In the genomic region with DNA sequence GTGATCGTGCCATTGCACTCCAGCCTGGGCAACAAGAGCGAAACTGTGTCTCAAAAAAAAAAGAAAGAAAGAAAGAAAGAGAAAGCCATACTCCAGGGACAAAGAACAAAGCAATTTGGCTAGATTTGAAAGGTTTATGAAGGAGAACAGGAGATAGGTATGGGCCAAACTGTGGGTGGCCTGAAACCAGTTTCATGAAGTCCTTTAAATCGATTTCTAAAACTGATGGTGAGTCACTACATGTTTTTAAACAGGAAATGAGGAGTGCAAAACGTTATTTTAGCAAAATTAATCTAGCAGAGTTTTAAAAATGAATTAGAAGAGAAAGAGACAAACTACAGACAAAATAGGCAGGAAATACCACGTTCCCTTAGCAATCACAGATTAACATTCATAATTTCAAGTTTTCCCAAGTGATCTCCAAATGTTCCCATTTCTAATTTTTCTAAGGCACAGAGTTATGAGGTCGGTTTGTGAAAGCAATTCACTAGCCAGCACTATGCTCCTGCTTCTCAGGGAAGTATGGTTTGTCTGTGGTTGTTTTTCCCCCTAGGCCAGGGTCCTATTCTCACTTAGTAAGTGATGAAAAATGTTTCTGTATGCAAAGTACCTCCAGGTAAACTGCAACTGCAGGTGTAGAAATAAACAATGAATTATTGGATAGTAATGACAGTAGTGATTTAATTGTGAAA, we compare ENCODE assay signal across 13 cellular contexts.
DNase-seq lines count a peak whose midpoint lies in the region; ATAC-seq, FAIRE-seq and TF ChIP-seq lines count a peak whose summit lies in the region.
"Had no signal": no experiment of that assay in that cellular context is flagged by ENCODE, and none has a peak within 500 bp of the region (broad histone marks: within the 10 kb centered on the region; RNA-seq: fewer than 3 reads in every experiment).

No MANE protein-coding gene starts in this region.

- DNase-seq in CD4-positive, CD25-positive, alpha-beta regulatory T cell: peak in 1 of 3 donors; percentile 44
- DNase-seq in WTC11 (ENCODE audit: low spot score): no peak
- DNase-seq in keratinocyte (ENCODE audit: low read depth, low spot score): no peak
- no peak for DNase-seq in aorta
- no peak for DNase-seq in SHP77 treated with DMSO at 0.1 percent for 48 hours (lab: John Stamatoyannopoulos, UW)
- DNase-seq in DMS53 (lab: John Stamatoyannopoulos, UW): no peak
- DNase-seq: CD8-positive, alpha-beta T cell; NCI-H226; spleen; stimulated activated CD8-positive, alpha-beta memory T cell treated with anti-CD3 and anti-CD28 coated beads, Interleukin-4, amount 100 ng/mL, for 48 hours had no signal

- H3K4me3 ChIP-seq in CD4-positive, CD25-positive, alpha-beta regulatory T cell (ENCODE audit: low read depth, low read length): peak overlapping the region; percentile 0
- no peak overlapping the region for H3K4me3 ChIP-seq in keratinocyte (ENCODE audit: control insufficient read depth in 2 of 3, extremely low read depth in 1 of 3, insufficient read depth in 2 of 3, low read depth in 1 of 3, low read length in 3 of 3)
- no peak overlapping the region for H3K4me3 ChIP-seq in aorta (ENCODE audit: low read length in 2 of 2)
- H3K4me3 ChIP-seq: spleen had no signal

- WGBS in aorta, 2 donors: 39 to 42% methylated on average over 6 of the region's 6 CpGs

- H3K9ac ChIP-seq in keratinocyte (ENCODE audit: control insufficient read depth, extremely low read depth, insufficient read depth, low read length): peak overlapping the region; percentile 12

- H3K27ac ChIP-seq in CD4-positive, CD25-positive, alpha-beta regulatory T cell (ENCODE audit: insufficient read depth, low read length, poor library complexity, severe bottlenecking): no peak overlapping the region
- peak overlapping the region; percentile 62 for H3K27ac ChIP-seq in keratinocyte (ENCODE audit: control insufficient read depth, insufficient read depth, low read length)
- H3K27ac ChIP-seq in aorta (ENCODE audit: low read depth in 1 of 2, low read length in 2 of 2): no peak overlapping the region
- H3K27ac ChIP-seq: spleen had no signal

- H3K9me3 Mint-ChIP-seq in CD4-positive, CD25-positive, alpha-beta regulatory T cell: no peaks in the 10 kb centered on the region
- no peaks in the 10 kb centered on the region for H3K9me3 Mint-ChIP-seq in WTC11
- H3K9me3 Mint-ChIP-seq: CD8-positive, alpha-beta T cell; nephron had no signal

- H3K36me3 ChIP-seq in CD4-positive, CD25-positive, alpha-beta regulatory T cell (ENCODE audit: control insufficient read depth, insufficient read depth, low read length): no peaks in the 10 kb centered on the region
- H3K36me3 ChIP-seq in keratinocyte (ENCODE audit: control insufficient read depth in 2 of 2, extremely low read depth in 1 of 2, insufficient read depth in 2 of 2, low read length in 2 of 2): no peaks in the 10 kb centered on the region
- no peaks in the 10 kb centered on the region for H3K36me3 ChIP-seq in aorta (ENCODE audit: control insufficient read depth in 1 of 2, insufficient read depth in 2 of 2, low read length in 1 of 2)
- H3K36me3 ChIP-seq: spleen had no signal

- peaks cover 5% of the 10 kb centered on the region for H3K4me1 ChIP-seq in CD4-positive, CD25-positive, alpha-beta regulatory T cell (ENCODE audit: control insufficient read depth, insufficient read depth, low read length, poor library complexity, severe bottlenecking)
- H3K4me1 ChIP-seq in keratinocyte (ENCODE audit: control insufficient read depth, extremely low read depth, insufficient read depth, low read length): peaks cover 27% of the 10 kb centered on the region
- peaks cover 2 to 3% of the 10 kb centered on the region in 2 donors for H3K4me1 ChIP-seq in aorta (ENCODE audit: control insufficient read depth in 1 of 2, insufficient read depth in 2 of 2, low read length in 2 of 2)

- no peak for TF ChIP-seq CTCF in WTC11 (IDR thresholded peaks at IDR 0.05)
- no peak for TF ChIP-seq CTCF in keratinocyte (optimal IDR thresholded peaks at IDR 0.05 in 1 of 3, IDR thresholded peaks at IDR 0.05 in 1 of 3, conservative IDR thresholded peaks at IDR 0.05 in 1 of 3; ENCODE audit: extremely low read depth in 1 of 3, insufficient read depth in 2 of 3, low read length in 3 of 3)

- POLR2A ChIA-PET in WTC11 (lab: Charles Lee): no interaction called here

- H3K4me3 Mint-ChIP-seq in CD4-positive, CD25-positive, alpha-beta regulatory T cell: peak overlapping the region in 2 of 4 donors; percentile 3 to 47
- no peak overlapping the region for H3K4me3 Mint-ChIP-seq in WTC11
- H3K4me3 Mint-ChIP-seq: CD8-positive, alpha-beta T cell; nephron had no signal

- peaks cover 19% of the 10 kb centered on the region for H3K79me2 ChIP-seq in keratinocyte (ENCODE audit: control insufficient read depth, insufficient read depth, low read length)

- peaks cover 20 to 41% (median 40%) of the 10 kb centered on the region in 4 donors for H3K4me1 Mint-ChIP-seq in CD4-positive, CD25-positive, alpha-beta regulatory T cell
- H3K4me1 Mint-ChIP-seq in WTC11: peaks cover 53% of the 10 kb centered on the region

- dilution Hi-C loops in keratinocyte (cut with MboI; ENCODE audit: extremely low pct_ligation_motif_present, low sequenced_read_pairs): no loop called here

- no peaks in the 10 kb centered on the region for H4K20me1 ChIP-seq in keratinocyte (ENCODE audit: control insufficient read depth, extremely low read depth, insufficient read depth, low read length)

- intact Hi-C loops in aorta (cut with DNase I): no loop called here

- H3K4me2 ChIP-seq in keratinocyte (ENCODE audit: control insufficient read depth, extremely low read depth, insufficient read depth, low read depth, low read length): peak overlapping the region; percentile 62

- peaks cover 12% of the 10 kb centered on the region for H3K36me3 Mint-ChIP-seq in CD4-positive, CD25-positive, alpha-beta regulatory T cell
- H3K36me3 Mint-ChIP-seq in WTC11: no peaks in the 10 kb centered on the region
- H3K36me3 Mint-ChIP-seq: CD8-positive, alpha-beta T cell had no signal

- no peak overlapping the region for H2AFZ ChIP-seq in keratinocyte (ENCODE audit: control insufficient read depth, low read length)

- no peaks in the 10 kb centered on the region for H3K27me3 ChIP-seq in CD4-positive, CD25-positive, alpha-beta regulatory T cell (ENCODE audit: control insufficient read depth, insufficient read depth, low read length)
- H3K27me3 ChIP-seq in keratinocyte (ENCODE audit: control insufficient read depth, extremely low read depth, insufficient read depth, low read length): no peaks in the 10 kb centered on the region
- no peaks in the 10 kb centered on the region for H3K27me3 ChIP-seq in aorta (ENCODE audit: control insufficient read depth in 1 of 2, insufficient read depth in 2 of 2, low read length in 1 of 2)
- H3K27me3 ChIP-seq: spleen had no signal

- H3K9me1 ChIP-seq in keratinocyte (ENCODE audit: control insufficient read depth, extremely low read depth, insufficient read depth, low read length): peaks cover 4% of the 10 kb centered on the region

- no peaks in the 10 kb centered on the region for H3K9me3 ChIP-seq in CD4-positive, CD25-positive, alpha-beta regulatory T cell (ENCODE audit: control insufficient read depth in 2 of 2, low read length in 2 of 2)
- H3K9me3 ChIP-seq in keratinocyte (ENCODE audit: control insufficient read depth, low read depth, low read length) (no peaks in the 10 kb centered on the region), aorta (ENCODE audit: control insufficient read depth, low read length) (no peaks in the 10 kb centered on the region)
- H3K9me3 ChIP-seq: spleen had no signal

- CTCF ChIA-PET in WTC11 (lab: Charles Lee): no interaction called here

- no peak for FAIRE-seq in keratinocyte (lab: Jason Lieb, UNC)

- H3K27ac Mint-ChIP-seq in CD4-positive, CD25-positive, alpha-beta regulatory T cell: peak overlapping the region; percentile 41 to 65 (median 63)
- peak overlapping the region; percentile 73; the same call in 1 of the 2 replicates for H3K27ac Mint-ChIP-seq in WTC11
- H3K27ac Mint-ChIP-seq: nephron had no signal

- ATAC-seq in CD4-positive, CD25-positive, alpha-beta regulatory T cell (ENCODE audit: low read depth in 2 of 2): no peak
- peak; percentile 39 for ATAC-seq in GM21786 (IDR thresholded peaks at IDR 0.05; ENCODE audit: unreplicated experiment)
- no peak for ATAC-seq in WTC11
- no peak for ATAC-seq in GM19035 (IDR thresholded peaks at IDR 0.05; ENCODE audit: unreplicated experiment)
- ATAC-seq in aorta (ENCODE audit: low FRiP score): no peak
- ATAC-seq: CD8-positive, alpha-beta T cell had no signal

- H3K27me3 Mint-ChIP-seq in CD4-positive, CD25-positive, alpha-beta regulatory T cell: no peaks in the 10 kb centered on the region
- H3K27me3 Mint-ChIP-seq in WTC11 (ENCODE audit: low read depth): no peaks in the 10 kb centered on the region

TF ChIP-seq in WTC11, 78 proteins besides CTCF, POLR2A, EP300 and RAD21 (continues in another document):
- TF ChIP-seq, protein P1, sequence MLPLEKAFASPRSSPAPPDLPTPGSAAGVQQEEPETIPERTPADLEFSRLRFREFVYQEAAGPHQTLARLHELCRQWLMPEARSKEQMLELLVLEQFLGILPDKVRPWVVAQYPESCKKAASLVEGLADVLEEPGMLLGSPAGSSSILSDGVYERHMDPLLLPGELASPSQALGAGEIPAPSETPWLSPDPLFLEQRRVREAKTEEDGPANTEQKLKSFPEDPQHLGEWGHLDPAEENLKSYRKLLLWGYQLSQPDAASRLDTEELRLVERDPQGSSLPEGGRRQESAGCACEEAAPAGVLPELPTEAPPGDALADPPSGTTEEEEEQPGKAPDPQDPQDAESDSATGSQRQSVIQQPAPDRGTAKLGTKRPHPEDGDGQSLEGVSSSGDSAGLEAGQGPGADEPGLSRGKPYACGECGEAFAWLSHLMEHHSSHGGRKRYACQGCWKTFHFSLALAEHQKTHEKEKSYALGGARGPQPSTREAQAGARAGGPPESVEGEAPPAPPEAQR (CRISPR knock-in tag; IDR thresholded peaks at IDR 0.05): no peak
